Comparison of ENCODE assay signal across 12 cellular contexts in genomic region chr3:29319262-29319661, GRCh38. TPM values are rescaled to one million over a fixed set of nuclear protein-coding genes. Genes with fewer than 3 reads are reported as not detected.
DNase-seq lines count a peak whose midpoint lies in the region; ATAC-seq and TF ChIP-seq lines count a peak whose summit lies in the region.
"Had no signal": no experiment of that assay in that cellular context is flagged by ENCODE, and none has a peak within 500 bp of the region (broad histone marks: within the 10 kb centered on the region; RNA-seq: fewer than 3 reads in every experiment).

No MANE protein-coding gene starts in this region.

- peaks cover 27% of the 10 kb centered on the region for H3K4me1 Mint-ChIP-seq in osteocyte (ENCODE audit: unreplicated experiment)

- no peak overlapping the region for H3K4me3 Mint-ChIP-seq in osteocyte (ENCODE audit: unreplicated experiment)
- H3K4me3 Mint-ChIP-seq: activated CD4-positive, alpha-beta T cell treated with anti-CD3 and anti-CD28 coated beads for 36 hours; activated naive CD8-positive, alpha-beta T cell treated with anti-CD3 and anti-CD28 coated beads, Interleukin-2, amount 10 ng/mL, durations not matched to agents 7 days and 5 days; neural crest cell had no signal

- TF ChIP-seq POLR2A in Peyer's patch (IDR thresholded peaks at IDR 0.05) = no peak

- TF ChIP-seq CTCF in fibroblast of lung (conservative IDR thresholded peaks at IDR 0.05 in 1 of 2, IDR thresholded peaks at IDR 0.05 in 1 of 2; ENCODE audit: low read depth in 1 of 2, low read length in 2 of 2) (no peak), osteocyte (IDR thresholded peaks at IDR 0.05) (no peak), Peyer's patch (IDR thresholded peaks at IDR 0.05) (no peak)

- H3K27ac ChIP-seq in fibroblast of lung (ENCODE audit: insufficient read depth, low read length) = no peak overlapping the region
- H3K27ac ChIP-seq in Peyer's patch = no peak overlapping the region

- H4K20me1 ChIP-seq in fibroblast of lung (ENCODE audit: control insufficient read depth, extremely low read depth, insufficient read depth, low read length) = no peaks in the 10 kb centered on the region

- peaks cover 27% of the 10 kb centered on the region for H3K79me2 ChIP-seq in fibroblast of lung (ENCODE audit: control insufficient read depth, insufficient read depth, low read length)

- no peaks in the 10 kb centered on the region for H3K9me3 ChIP-seq in fibroblast of lung (ENCODE audit: control insufficient read depth, insufficient read depth, low read depth, low read length)
- H3K9me3 ChIP-seq in Peyer's patch = no peaks in the 10 kb centered on the region

- H3K27me3 Mint-ChIP-seq in osteocyte (ENCODE audit: unreplicated experiment) = no peaks in the 10 kb centered on the region
- H3K27me3 Mint-ChIP-seq: activated CD4-positive, alpha-beta T cell treated with anti-CD3 and anti-CD28 coated beads for 36 hours had no signal

- peaks cover 6% of the 10 kb centered on the region for H3K36me3 Mint-ChIP-seq in osteocyte (ENCODE audit: unreplicated experiment)
- H3K36me3 Mint-ChIP-seq: activated naive CD8-positive, alpha-beta T cell treated with anti-CD3 and anti-CD28 coated beads, Interleukin-2, amount 10 ng/mL, durations not matched to agents 7 days and 5 days had no signal

- peaks cover 4% of the 10 kb centered on the region for H3K9me3 Mint-ChIP-seq in osteocyte (ENCODE audit: unreplicated experiment)
- H3K9me3 Mint-ChIP-seq: activated naive CD8-positive, alpha-beta T cell treated with anti-CD3 and anti-CD28 coated beads, Interleukin-2, amount 10 ng/mL, durations not matched to agents 7 days and 5 days had no signal

- H2AFZ ChIP-seq in fibroblast of lung (ENCODE audit: low read length) = no peak overlapping the region

- H3K4me3 ChIP-seq in fibroblast of lung (replicated peaks in 1 of 4; ENCODE audit: control extremely low read depth in 1 of 4, insufficient read depth in 1 of 4, low read depth in 3 of 4, low read length in 4 of 4) (no peak overlapping the region), Peyer's patch (no peak overlapping the region)

- H3K27ac Mint-ChIP-seq in osteocyte (ENCODE audit: unreplicated experiment) = no peak overlapping the region
- H3K27ac Mint-ChIP-seq: activated CD4-positive, alpha-beta T cell treated with anti-CD3 and anti-CD28 coated beads for 36 hours; activated naive CD8-positive, alpha-beta T cell treated with anti-CD3 and anti-CD28 coated beads, Interleukin-2, amount 10 ng/mL, durations not matched to agents 7 days and 5 days had no signal

- DNase-seq in fibroblast of lung (ENCODE audit: low read depth in 2 of 2) (no peak), ACHN (no peak), osteocyte (ENCODE audit: extremely low spot score, unreplicated experiment) (no peak), Peyer's patch (no peak), DMS79 treated with DMSO at 0.1 percent for 48 hours (lab: John Stamatoyannopoulos, UW) (no peak)
- DNase-seq: activated CD4-positive, alpha-beta T cell treated with anti-CD3 and anti-CD28 coated beads for 36 hours; activated naive CD8-positive, alpha-beta T cell treated with anti-CD3 and anti-CD28 coated beads, Interleukin-2, amount 10 ng/mL, durations not matched to agents 7 days and 5 days; NCI-H1092 had no signal

- in situ Hi-C loops in ACHN (cut with HindIII; ENCODE audit: low pct_ligation_motif_present, low pct_unique_long_range_greater_than_20kb, low sequenced_read_pairs) = no loop called here

- H3K36me3 ChIP-seq in fibroblast of lung (ENCODE audit: control insufficient read depth, insufficient read depth, low read length) (no peaks in the 10 kb centered on the region), Peyer's patch (no peaks in the 10 kb centered on the region)

- peak; percentile 82 for ATAC-seq in GM18870 (IDR thresholded peaks at IDR 0.05; ENCODE audit: unreplicated experiment)
- peak; percentile 91 for ATAC-seq in GM21717 (IDR thresholded peaks at IDR 0.05; ENCODE audit: unreplicated experiment)
- peak; percentile 68 for ATAC-seq in HG03196 (IDR thresholded peaks at IDR 0.05; ENCODE audit: unreplicated experiment)
- ATAC-seq: activated CD4-positive, alpha-beta T cell treated with anti-CD3 and anti-CD28 coated beads for 36 hours had no signal

- H3K4me2 ChIP-seq in fibroblast of lung (ENCODE audit: extremely low read depth, insufficient read depth, low read length) = peak overlapping the region; percentile 28

- H3K9ac ChIP-seq in fibroblast of lung (ENCODE audit: insufficient read depth, low read length) = no peak overlapping the region

- no peaks in the 10 kb centered on the region for H3K27me3 ChIP-seq in fibroblast of lung (ENCODE audit: control insufficient read depth, insufficient read depth, low read length)
- no peaks in the 10 kb centered on the region for H3K27me3 ChIP-seq in Peyer's patch

- no peaks in the 10 kb centered on the region for H3K4me1 ChIP-seq in fibroblast of lung (ENCODE audit: control insufficient read depth, extremely low read depth, insufficient read depth, low read length)
- H3K4me1 ChIP-seq in Peyer's patch = no peaks in the 10 kb centered on the region

RNA-seq across cellular contexts. Expression of gene RBMS3, which starts 38.4 kb away (rescaled TPM):
- total RNA-seq in fibroblast of lung (58.6 and 68.4 TPM in 2 replicates), osteocyte (64.2 and 66.8 TPM in 2 replicates), Peyer's patch (10 to 100 TPM in 2 of 4 donors, 1 to 10 TPM in 2; 2.8 to 77.6 (median 13.7) TPM)
- polyA plus RNA-seq in fibroblast of lung = 18.7 and 26.9 TPM in 2 replicates
- polyA plus RNA-seq in fibroblast of lung (2012) = 10.4 and 14.7 TPM in 2 replicates
- 99.4 and 111 TPM in 2 replicates for polyA minus RNA-seq in fibroblast of lung (ENCODE audit: low replicate concordance)
